Comparison of ENCODE assay signal across 11 cellular contexts in genomic region chr10:74113546-74113945, GRCh38. TPM values are rescaled to one million over a fixed set of nuclear protein-coding genes. Genes with fewer than 3 reads are reported as not detected.
A peak's percentile ranks its signal among the peaks of the same experiment; 100 is the strongest.
DNase-seq lines count a peak whose midpoint lies in the region; ATAC-seq, FAIRE-seq and TF ChIP-seq lines count a peak whose summit lies in the region.
"Had no signal": no experiment of that assay in that cellular context is flagged by ENCODE, and none has a peak within 500 bp of the region (broad histone marks: within the 10 kb centered on the region; RNA-seq: fewer than 3 reads in every experiment).

No MANE protein-coding gene starts in this region.

- no peaks in the 10 kb centered on the region for H3K79me2 ChIP-seq in trophoblast cell (ENCODE audit: control insufficient read depth, insufficient read depth, low read length, poor library complexity)

- H2BK120ac ChIP-seq in trophoblast cell (ENCODE audit: insufficient read depth, low read length, poor library complexity), result no peak overlapping the region

- no peak overlapping the region for H3K9ac ChIP-seq in trophoblast cell (ENCODE audit: low read length)

- H3K4me3 ChIP-seq in right cardiac atrium (ENCODE audit: low read length) (no peak overlapping the region), transverse colon (no peak overlapping the region), trophoblast cell (ENCODE audit: low read depth, low read length) (no peak overlapping the region), small intestine (ENCODE audit: low read depth in 1 of 2, low read length in 2 of 2) (no peak overlapping the region)

- no peak overlapping the region for H2BK5ac ChIP-seq in trophoblast cell (ENCODE audit: low read depth, low read length, poor library complexity)

- H3K9me3 ChIP-seq in right cardiac atrium (ENCODE audit: control insufficient read depth, low read length) (no peaks in the 10 kb centered on the region), transverse colon (no peaks in the 10 kb centered on the region), trophoblast cell (ENCODE audit: insufficient read depth, low read depth, low read length) (no peaks in the 10 kb centered on the region), small intestine (ENCODE audit: control insufficient read depth, low read depth) (no peaks in the 10 kb centered on the region)

- H3K4me2 ChIP-seq in trophoblast cell (ENCODE audit: low read length), result no peak overlapping the region

- no peaks in the 10 kb centered on the region for H3K27me3 ChIP-seq in right cardiac atrium (ENCODE audit: control insufficient read depth, insufficient read depth)
- no peaks in the 10 kb centered on the region for H3K27me3 ChIP-seq in transverse colon
- H3K27me3 ChIP-seq in trophoblast cell (ENCODE audit: insufficient read depth, low read length), result no peaks in the 10 kb centered on the region
- H3K27me3 ChIP-seq in small intestine (ENCODE audit: control insufficient read depth in 2 of 2, insufficient read depth in 2 of 2, low read length in 2 of 2), result no peaks in the 10 kb centered on the region

- H3K27me3 Mint-ChIP-seq in memory B cell, result no peaks in the 10 kb centered on the region
- H3K27me3 Mint-ChIP-seq: activated CD4-positive, alpha-beta T cell treated with anti-CD3 and anti-CD28 coated beads for 36 hours; naive thymus-derived CD8-positive, alpha-beta T cell had no signal

- no peak overlapping the region for H4K12ac ChIP-seq in trophoblast cell (ENCODE audit: low read depth, low read length)

- TF ChIP-seq CTCF in transverse colon (IDR thresholded peaks at IDR 0.05), result no peak

- in situ Hi-C loops in transverse colon (cut with MboI; ENCODE audit: low pct_ligation_motif_present in 1 of 4, low pct_unique_long_range_greater_than_20kb in 1 of 4, low sequenced_read_pairs in 3 of 4), result no loop called here

- no peak overlapping the region for H2BK12ac ChIP-seq in trophoblast cell (ENCODE audit: low read length)

- no peak for FAIRE-seq in small intestine (lab: Jason Lieb, UNC)

- H3K4me1 ChIP-seq in right cardiac atrium (ENCODE audit: control insufficient read depth, insufficient read depth, low read length) (no peaks in the 10 kb centered on the region), transverse colon (peaks cover 0 to 10% (median 0%) of the 10 kb centered on the region in 4 donors), trophoblast cell (ENCODE audit: control insufficient read depth in 1 of 2, insufficient read depth in 2 of 2, low read length in 2 of 2) (no peaks in the 10 kb centered on the region), small intestine (ENCODE audit: control insufficient read depth in 2 of 2, insufficient read depth in 1 of 2, low read depth in 1 of 2, low read length in 1 of 2) (no peaks in the 10 kb centered on the region)

- no peak overlapping the region for H3K14ac ChIP-seq in trophoblast cell (ENCODE audit: low read length)

- no peak overlapping the region for H3K27ac ChIP-seq in right cardiac atrium (ENCODE audit: low read length)
- H3K27ac ChIP-seq in epithelial cell of prostate, result peak overlapping the region; percentile 13
- H3K27ac ChIP-seq in transverse colon, result peak overlapping the region; percentile 2 to 64 (median 21)
- no peak overlapping the region for H3K27ac ChIP-seq in trophoblast cell (ENCODE audit: low read depth, low read length)
- no peak overlapping the region for H3K27ac ChIP-seq in small intestine (ENCODE audit: low read depth in 1 of 2, low read length in 1 of 2)

- no peak overlapping the region for H3K18ac ChIP-seq in trophoblast cell (ENCODE audit: low read length)

- intact Hi-C loops in Right ventricle myocardium inferior (cut with DNase I), result no loop called here
- intact Hi-C loops in right cardiac atrium (cut with DNase I), result no loop called here
- intact Hi-C loops in transverse colon (cut with DNase I; ENCODE audit: low total_unique reads), result no loop called here

- H2AK5ac ChIP-seq in trophoblast cell (ENCODE audit: low read length), result no peak overlapping the region

- H3K36me3 ChIP-seq in transverse colon (peaks cover 0 to 83% (median 36%) of the 10 kb centered on the region in 4 donors), trophoblast cell (ENCODE audit: control insufficient read depth in 1 of 2, insufficient read depth in 2 of 2, low read length in 2 of 2) (peaks cover 53 to 76% of the 10 kb centered on the region in 2 experiments), small intestine (ENCODE audit: control insufficient read depth in 2 of 2, insufficient read depth in 2 of 2, low read length in 2 of 2) (peaks cover 25 to 34% of the 10 kb centered on the region in 2 donors)

- WGBS in right cardiac atrium, result 62% methylated on average over 1 of the region's 1 CpG
- WGBS in transverse colon (ENCODE audit: low coverage in 1 of 2), 2 donors, result 73 to 80% methylated on average over 1 of the region's 1 CpG
- WGBS in trophoblast cell (ENCODE audit: extremely low coverage, insufficient coverage, insufficient read length), result no CpG with 5 or more reads among the region's 1 CpG
- 40 to 74% (median 56%) methylated on average over 1 of the region's 1 CpG for WGBS in small intestine, 3 donors

- H4K91ac ChIP-seq in trophoblast cell (ENCODE audit: low read depth, low read length), result no peak overlapping the region

- no peak overlapping the region for H4K8ac ChIP-seq in trophoblast cell (ENCODE audit: low read depth, low read length)

- no peak for TF ChIP-seq EP300 in transverse colon (IDR thresholded peaks at IDR 0.05; ENCODE audit: low read depth)

- H3K9me3 Mint-ChIP-seq in memory B cell, result no peaks in the 10 kb centered on the region
- H3K9me3 Mint-ChIP-seq: naive thymus-derived CD8-positive, alpha-beta T cell had no signal

- H3K36me3 Mint-ChIP-seq in memory B cell, result peaks cover 45% of the 10 kb centered on the region

- H3K4me1 Mint-ChIP-seq in memory B cell, result peaks cover 2% of the 10 kb centered on the region

- no peak for DNase-seq in Right ventricle myocardium inferior (ENCODE audit: missing footprints)
- DNase-seq in right cardiac atrium, result no peak
- DNase-seq in epithelial cell of prostate (ENCODE audit: low read depth, low spot score), result no peak
- no peak for DNase-seq in memory B cell (ENCODE audit: low spot score in 2 of 2)
- no peak for DNase-seq in transverse colon
- DNase-seq in trophoblast cell, result no peak
- no peak for DNase-seq in small intestine
- DNase-seq: activated CD4-positive, alpha-beta T cell treated with anti-CD3 and anti-CD28 coated beads for 36 hours; activated gamma-delta T cell; naive thymus-derived CD8-positive, alpha-beta T cell had no signal

- no peak overlapping the region for H3K4me3 Mint-ChIP-seq in memory B cell
- H3K4me3 Mint-ChIP-seq: activated CD4-positive, alpha-beta T cell treated with anti-CD3 and anti-CD28 coated beads for 36 hours; naive thymus-derived CD8-positive, alpha-beta T cell had no signal

- no peak overlapping the region for H2AFZ ChIP-seq in trophoblast cell (ENCODE audit: insufficient read depth, low read length, poor library complexity)

- H3K4ac ChIP-seq in trophoblast cell (ENCODE audit: low read depth, low read length), result no peak overlapping the region

- no peak for TF ChIP-seq POLR2A in transverse colon (IDR thresholded peaks at IDR 0.05)

- no peaks in the 10 kb centered on the region for H3K79me1 ChIP-seq in trophoblast cell (ENCODE audit: low read length)

- no peak overlapping the region for H3K23ac ChIP-seq in trophoblast cell (ENCODE audit: low read length)

- H3K27ac Mint-ChIP-seq in memory B cell, result peak overlapping the region; percentile 15
- H3K27ac Mint-ChIP-seq: activated CD4-positive, alpha-beta T cell treated with anti-CD3 and anti-CD28 coated beads for 36 hours had no signal

- peak; percentile 18 for ATAC-seq in Right ventricle myocardium inferior
- no peak for ATAC-seq in right cardiac atrium
- ATAC-seq in memory B cell (ENCODE audit: low read depth), result no peak
- ATAC-seq in HG03565 (IDR thresholded peaks at IDR 0.05; ENCODE audit: unreplicated experiment), result no peak
- ATAC-seq: activated CD4-positive, alpha-beta T cell treated with anti-CD3 and anti-CD28 coated beads for 36 hours; naive thymus-derived CD8-positive, alpha-beta T cell had no signal

RNA-seq across cellular contexts. Expression of gene AP3M1, which starts 37.1 kb away (rescaled TPM):
- 28.0 TPM for total RNA-seq in Right ventricle myocardium inferior
- 10 to 100 TPM; 23.3 to 29.5 (median 27.4) TPM for total RNA-seq in right cardiac atrium
- 12.6 TPM for polyA plus RNA-seq in right cardiac atrium
- 10 to 100 TPM; 10.1 to 27.3 (median 21.3) TPM for total RNA-seq in transverse colon
- polyA plus RNA-seq in trophoblast cell (2013), result 31.7 and 31.9 TPM in 2 replicates
- 10 to 100 TPM in 2 of 3 donors, 1 to 10 TPM in 1; 9.7 to 17.5 (median 10.1) TPM for polyA plus RNA-seq in small intestine

RNA-seq across cellular contexts. Expression of gene ADK, which starts 37.5 kb away (rescaled TPM):
- total RNA-seq in Right ventricle myocardium inferior (41.4 TPM), right cardiac atrium (10 to 100 TPM; 34.5 to 42.2 (median 40.3) TPM), transverse colon (10 to 100 TPM in 3 of 4 donors, 1 to 10 TPM in 1; 6.8 to 25.2 (median 14.8) TPM)
- polyA plus RNA-seq in right cardiac atrium (41.0 TPM), small intestine (10 to 100 TPM in 1 of 3 donors, 1 to 10 TPM in 2; 7.2 to 24.9 (median 7.3) TPM)
- 28.0 and 29.7 TPM in 2 replicates for polyA plus RNA-seq in trophoblast cell (2013)

Comparison
In these comparisons a context has a peak if more than half of its experiments do, and no peak if none do; other contexts are left out.
1. H3K27ac ChIP-seq: peak in epithelial cell of prostate (single experiment) and transverse colon (4 of 4); none in right cardiac atrium (single experiment), trophoblast cell (single experiment) and small intestine (0 of 2).